17 cellular contexts compared by ENCODE assay signal in genomic region chr11:128902515-128903066, GRCh38. TPM values are rescaled to one million over a fixed set of nuclear protein-coding genes. Genes with fewer than 3 reads are reported as not detected.
DNase-seq lines count a peak whose midpoint lies in the region; ATAC-seq and TF ChIP-seq lines count a peak whose summit lies in the region.
"Had no signal": no experiment of that assay in that cellular context is flagged by ENCODE, and none has a peak within 500 bp of the region (broad histone marks: within the 10 kb centered on the region; RNA-seq: fewer than 3 reads in every experiment).

No MANE protein-coding gene starts in this region.

- DNase-seq in EH (ENCODE audit: low read depth) (peak; percentile 68), SJCRH30 (peak in 1 of 2 experiments; percentile 22), fibroblast of lung (ENCODE audit: low read depth in 2 of 2) (peak; percentile 67 to 84), neural progenitor cell (ENCODE audit: low spot score) (no peak), DMS79 treated with DMSO at 0.1 percent for 48 hours (lab: John Stamatoyannopoulos, UW) (no peak), Karpas-422 (no peak)
- DNase-seq in stimulated activated CD8-positive, alpha-beta memory T cell treated with anti-CD3 and anti-CD28 coated beads, Interleukin-4, amount 100 ng/mL, for 48 hours, result no peak
- DNase-seq: activated B cell treated with CpG ODN at 0.5 μM for 24 hours; activated naive CD4-positive, alpha-beta T cell treated with anti-CD3 and anti-CD28 coated beads, Interleukin-2, amount 50 U/mL, for 16 hours; AML-193; DMS 273 treated with DMSO at 0.1 percent for 48 hours; erythroblast; NCI-H1092 treated with DMSO at 0.1 percent for 48 hours; NCI-H345; SW 1271 had no signal

- no peak for ATAC-seq in HG02610 (IDR thresholded peaks at IDR 0.05; ENCODE audit: unreplicated experiment)

- peaks cover 57% of the 10 kb centered on the region for H3K27me3 Mint-ChIP-seq in neural progenitor cell (ENCODE audit: insufficient read depth, low read depth)

- no peak overlapping the region for H2AFZ ChIP-seq in fibroblast of lung (ENCODE audit: low read length)
- no peak overlapping the region for H2AFZ ChIP-seq in neural progenitor cell (replicated peaks)
- H2AFZ ChIP-seq in Karpas-422 (ENCODE audit: low read length), result no peak overlapping the region
- H2AFZ ChIP-seq: parathyroid adenoma had no signal

- H4K20me1 ChIP-seq in fibroblast of lung (ENCODE audit: control insufficient read depth, extremely low read depth, insufficient read depth, low read length) (no peaks in the 10 kb centered on the region), neural progenitor cell (ENCODE audit: low read depth) (peaks cover 40% of the 10 kb centered on the region), Karpas-422 (ENCODE audit: insufficient read depth, low read depth, low read length) (no peaks in the 10 kb centered on the region)

- TF ChIP-seq CTCF in fibroblast of lung (conservative IDR thresholded peaks at IDR 0.05 in 1 of 2, IDR thresholded peaks at IDR 0.05 in 1 of 2; ENCODE audit: low read depth in 1 of 2, low read length in 2 of 2) (no peak), neural progenitor cell (IDR thresholded peaks at IDR 0.05) (no peak)

- H3K4me2 ChIP-seq in fibroblast of lung (ENCODE audit: extremely low read depth, insufficient read depth, low read length) (no peak overlapping the region), neural progenitor cell (peak overlapping the region; percentile 87), Karpas-422 (ENCODE audit: low read depth, low read length, poor library complexity, severe bottlenecking) (no peak overlapping the region)

- no peaks in the 10 kb centered on the region for H3K9me3 Mint-ChIP-seq in neural progenitor cell
- H3K9me3 Mint-ChIP-seq: activated B cell treated with CpG ODN at 0.5 μM for 24 hours had no signal

- no peak overlapping the region for H3K4me3 Mint-ChIP-seq in neural progenitor cell
- H3K4me3 Mint-ChIP-seq: activated B cell treated with CpG ODN at 0.5 μM for 24 hours had no signal

- H3K36me3 ChIP-seq in SJCRH30 (no peaks in the 10 kb centered on the region), fibroblast of lung (ENCODE audit: control insufficient read depth, insufficient read depth, low read length) (no peaks in the 10 kb centered on the region), neural progenitor cell (no peaks in the 10 kb centered on the region), Karpas-422 (ENCODE audit: insufficient read depth, low read length) (no peaks in the 10 kb centered on the region)

- H3K27me3 ChIP-seq in SJCRH30 (no peaks in the 10 kb centered on the region), fibroblast of lung (ENCODE audit: control insufficient read depth, insufficient read depth, low read length) (no peaks in the 10 kb centered on the region), neural progenitor cell (peaks cover 100% of the 10 kb centered on the region), Karpas-422 (ENCODE audit: low read length) (no peaks in the 10 kb centered on the region)

- H3K4me3 ChIP-seq in SJCRH30 (no peak overlapping the region), fibroblast of lung (replicated peaks in 1 of 4; ENCODE audit: control extremely low read depth in 1 of 4, insufficient read depth in 1 of 4, low read depth in 3 of 4, low read length in 4 of 4) (no peak overlapping the region), neural progenitor cell (peak overlapping the region; percentile 44), Karpas-422 (ENCODE audit: low read length) (no peak overlapping the region)

- H3K9ac ChIP-seq in fibroblast of lung (ENCODE audit: insufficient read depth, low read length) (no peak overlapping the region), neural progenitor cell (no peak overlapping the region), Karpas-422 (ENCODE audit: low read length) (no peak overlapping the region)
- H3K9ac ChIP-seq: parathyroid adenoma had no signal

- H3K27ac Mint-ChIP-seq in neural progenitor cell, result no peak overlapping the region
- H3K27ac Mint-ChIP-seq: activated B cell treated with CpG ODN at 0.5 μM for 24 hours had no signal

- no peaks in the 10 kb centered on the region for H3K79me2 ChIP-seq in fibroblast of lung (ENCODE audit: control insufficient read depth, insufficient read depth, low read length)
- H3K79me2 ChIP-seq in neural progenitor cell (ENCODE audit: low read depth), result no peaks in the 10 kb centered on the region
- no peaks in the 10 kb centered on the region for H3K79me2 ChIP-seq in Karpas-422 (ENCODE audit: low read length)
- H3K79me2 ChIP-seq: parathyroid adenoma had no signal

- H3K27ac ChIP-seq in SJCRH30 (peak overlapping the region; percentile 97), fibroblast of lung (ENCODE audit: insufficient read depth, low read length) (no peak overlapping the region), neural progenitor cell (no peak overlapping the region), Karpas-422 (ENCODE audit: low read length) (no peak overlapping the region)
- H3K27ac ChIP-seq: parathyroid adenoma had no signal

- H3K9me3 ChIP-seq in SJCRH30 (replicated peaks) (no peaks in the 10 kb centered on the region), fibroblast of lung (ENCODE audit: control insufficient read depth, insufficient read depth, low read depth, low read length) (no peaks in the 10 kb centered on the region), neural progenitor cell (ENCODE audit: low read depth) (no peaks in the 10 kb centered on the region), Karpas-422 (ENCODE audit: low read length) (no peaks in the 10 kb centered on the region)

- H3K36me3 Mint-ChIP-seq in neural progenitor cell, result no peaks in the 10 kb centered on the region

- H3K4me1 ChIP-seq in SJCRH30 (peaks cover 35% of the 10 kb centered on the region), fibroblast of lung (ENCODE audit: control insufficient read depth, extremely low read depth, insufficient read depth, low read length) (peaks cover 19% of the 10 kb centered on the region), neural progenitor cell (peaks cover 29% of the 10 kb centered on the region), Karpas-422 (ENCODE audit: low read length) (no peaks in the 10 kb centered on the region)
- H3K4me1 ChIP-seq: parathyroid adenoma had no signal

- no peaks in the 10 kb centered on the region for H3K9me2 ChIP-seq in Karpas-422 (replicated peaks; ENCODE audit: insufficient read depth, low read length)

- peaks cover 23% of the 10 kb centered on the region for H3F3A ChIP-seq in neural progenitor cell (ENCODE audit: low read depth)

- H3K4me1 Mint-ChIP-seq in neural progenitor cell, result peaks cover 38% of the 10 kb centered on the region

RNA-seq across cellular contexts. Expression of gene KCNJ5, which starts 11.4 kb away (rescaled TPM):
- 3.1 and 3.2 TPM in 2 replicates for total RNA-seq in SJCRH30 (2014; rRNA removed; shearing (Covaris generic))
- total RNA-seq in fibroblast of lung (0.33 and 0.51 TPM in 2 replicates), neural progenitor cell (ENCODE audit: low replicate concordance) (0.03 TPM in 1 of 2 replicates, not detected in the other)
- 0.15 and 0.24 TPM in 2 replicates for polyA plus RNA-seq in fibroblast of lung
- polyA plus RNA-seq in fibroblast of lung (2012), result 0.26 and 0.32 TPM in 2 replicates
- not detected in 2 replicates for polyA minus RNA-seq in fibroblast of lung (ENCODE audit: low replicate concordance)
- total RNA-seq in Karpas-422 (2014; rRNA removed; shearing (Covaris generic); ENCODE audit: low replicate concordance), result not detected in 2 replicates
- total RNA-seq: activated B cell treated with CpG ODN at 0.5 μM for 24 hours had no signal

RNA-seq across cellular contexts. Expression of gene KCNJ1, which starts 35.5 kb away (rescaled TPM):
- not detected in 2 replicates for total RNA-seq in SJCRH30 (2014; rRNA removed; shearing (Covaris generic))
- total RNA-seq in fibroblast of lung, result under 0.01 TPM in 1 of 2 replicates, not detected in the other
- polyA plus RNA-seq in fibroblast of lung, result 0.08 TPM in 1 of 2 replicates, not detected in the other
- polyA plus RNA-seq in fibroblast of lung (2012), result not detected in 2 replicates
- not detected in 2 replicates for polyA minus RNA-seq in fibroblast of lung (ENCODE audit: low replicate concordance)
- total RNA-seq in neural progenitor cell (ENCODE audit: low replicate concordance), result 0.03 and 0.41 TPM in 2 replicates
- not detected in 2 replicates for total RNA-seq in Karpas-422 (2014; rRNA removed; shearing (Covaris generic); ENCODE audit: low replicate concordance)
- total RNA-seq: activated B cell treated with CpG ODN at 0.5 μM for 24 hours had no signal

RNA-seq across cellular contexts. Expression of gene TP53AIP1, which starts 40.1 kb away (rescaled TPM):
- total RNA-seq in SJCRH30 (2014; rRNA removed; shearing (Covaris generic)), result 0.03 TPM in 1 of 2 replicates, not detected in the other
- total RNA-seq in fibroblast of lung (not detected in 2 replicates), neural progenitor cell (ENCODE audit: low replicate concordance) (not detected in 2 replicates)
- polyA plus RNA-seq in fibroblast of lung, result not detected in 2 replicates
- polyA plus RNA-seq in fibroblast of lung (2012), result not detected in 2 replicates
- polyA minus RNA-seq in fibroblast of lung (ENCODE audit: low replicate concordance), result not detected in 2 replicates
- not detected in 2 replicates for total RNA-seq in Karpas-422 (2014; rRNA removed; shearing (Covaris generic); ENCODE audit: low replicate concordance)
- total RNA-seq: activated B cell treated with CpG ODN at 0.5 μM for 24 hours had no signal

Comparison
In these comparisons a context has a peak if more than half of its experiments do, and no peak if none do; other contexts are left out.
1. DNase-seq: peak in EH (single experiment) and fibroblast of lung (2 of 2); none in neural progenitor cell (single experiment), DMS79 treated with DMSO at 0.1 percent for 48 hours (single experiment), Karpas-422 (single experiment) and stimulated activated CD8-positive, alpha-beta memory T cell treated with anti-CD3 and anti-CD28 coated beads, Interleukin-4, amount 100 ng/mL, for 48 hours (single experiment).